Comparison of ENCODE assay signal across 1 cellular context in genomic region chr12:64666054-64666914, GRCh38.
TF ChIP-seq lines count a peak whose summit lies in the region.

No MANE protein-coding gene starts in this region.

TF ChIP-seq in K562, 482 proteins besides CTCF, POLR2A, EP300 and RAD21 (continued from another document):
- TF ChIP-seq ATF4 (CRISPR knock-in tag; IDR thresholded peaks at IDR 0.05), result no peak
- peak; percentile 63 for TF ChIP-seq MEIS2 (IDR thresholded peaks at IDR 0.05; ENCODE audit: partially characterized antibody)
- TF ChIP-seq TAL1 (IDR thresholded peaks at IDR 0.05), result peak; percentile 33; the same call in 1 of the 2 replicates
- peak; percentile 13 for TF ChIP-seq DACH1 (IDR thresholded peaks at IDR 0.05; ENCODE audit: partially characterized antibody)
- TF ChIP-seq RBM34 (IDR thresholded peaks at IDR 0.05; ENCODE audit: borderline replicate concordance, insufficient read depth, low read length), result no peak
- peak; percentile 44; the same call in 1 of the 2 replicates for TF ChIP-seq SMARCE1 (IDR thresholded peaks at IDR 0.05)
- TF ChIP-seq FOXK2 (conservative IDR thresholded peaks at IDR 0.05 in 1 of 2, IDR thresholded peaks at IDR 0.05 in 1 of 2; ENCODE audit: low read depth in 2 of 2), result peak; percentile 54 to 58
- peak; percentile 26; the same call in 1 of the 2 replicates for TF ChIP-seq DPF2 (IDR thresholded peaks at IDR 0.05)
- TF ChIP-seq RBM25 (IDR thresholded peaks at IDR 0.05; ENCODE audit: low read depth, low read length, severe bottlenecking), result peak; percentile 15
- TF ChIP-seq, protein P1, sequence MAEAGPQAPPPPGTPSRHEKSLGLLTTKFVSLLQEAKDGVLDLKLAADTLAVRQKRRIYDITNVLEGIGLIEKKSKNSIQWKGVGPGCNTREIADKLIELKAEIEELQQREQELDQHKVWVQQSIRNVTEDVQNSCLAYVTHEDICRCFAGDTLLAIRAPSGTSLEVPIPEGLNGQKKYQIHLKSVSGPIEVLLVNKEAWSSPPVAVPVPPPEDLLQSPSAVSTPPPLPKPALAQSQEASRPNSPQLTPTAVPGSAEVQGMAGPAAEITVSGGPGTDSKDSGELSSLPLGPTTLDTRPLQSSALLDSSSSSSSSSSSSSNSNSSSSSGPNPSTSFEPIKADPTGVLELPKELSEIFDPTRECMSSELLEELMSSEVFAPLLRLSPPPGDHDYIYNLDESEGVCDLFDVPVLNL (CRISPR knock-in tag; IDR thresholded peaks at IDR 0.05; ENCODE audit: low read depth), result no peak
- 0 out of 2 replicates have a peak, but pooled peaks have one; percentile 7 for TF ChIP-seq C11orf30 (IDR thresholded peaks at IDR 0.05; ENCODE audit: low read depth)
- no peak for TF ChIP-seq THRAP3 (IDR thresholded peaks at IDR 0.05; ENCODE audit: borderline replicate concordance)
- TF ChIP-seq ZNF274 (IDR thresholded peaks at IDR 0.05; ENCODE audit: borderline replicate concordance, low read depth, low read length), result no peak
- TF ChIP-seq ZNF316 (IDR thresholded peaks at IDR 0.05), result peak; percentile 28; the same call in 1 of the 2 replicates
- TF ChIP-seq ARID1B (IDR thresholded peaks at IDR 0.05), result peak; percentile 72
- TF ChIP-seq, protein P2, sequence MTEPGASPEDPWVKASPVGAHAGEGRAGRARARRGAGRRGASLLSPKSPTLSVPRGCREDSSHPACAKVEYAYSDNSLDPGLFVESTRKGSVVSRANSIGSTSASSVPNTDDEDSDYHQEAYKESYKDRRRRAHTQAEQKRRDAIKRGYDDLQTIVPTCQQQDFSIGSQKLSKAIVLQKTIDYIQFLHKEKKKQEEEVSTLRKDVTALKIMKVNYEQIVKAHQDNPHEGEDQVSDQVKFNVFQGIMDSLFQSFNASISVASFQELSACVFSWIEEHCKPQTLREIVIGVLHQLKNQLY (CRISPR knock-in tag; conservative IDR thresholded peaks at IDR 0.05), result no peak
- TF ChIP-seq MIER1 (IDR thresholded peaks at IDR 0.05; ENCODE audit: low read depth), result no peak
- peak; percentile 75 to 94; a peak in 3 of 4 replicates for TF ChIP-seq FOXA3 (CRISPR knock-in tag; conservative IDR thresholded peaks at IDR 0.05 in 1 of 2, IDR thresholded peaks at IDR 0.05 in 1 of 2)
